ENCODE assay signal across 8 cellular contexts in genomic region chr4:83010111-83010521, GRCh38. TPM values are rescaled to one million over a fixed set of nuclear protein-coding genes. Genes with fewer than 3 reads are reported as not detected.
DNase-seq lines count a peak whose midpoint lies in the region; FAIRE-seq and TF ChIP-seq lines count a peak whose summit lies in the region.

No MANE protein-coding gene starts in this region.

- 0 to 1% methylated on average over 14 of the region's 14 CpGs for WGBS in esophagus, 2 donors

- H3K4me3 Mint-ChIP-seq in T-helper 2 cell treated with Interferon-gamma antibody and Interleukin-4, amounts not matched to agents 5 μg/mL and 100 μg/mL, for 36 hours, result peak overlapping the region; percentile 96

- H3K36me3 ChIP-seq in esophagus (ENCODE audit: control insufficient read depth in 2 of 2, insufficient read depth in 2 of 2, low read length in 1 of 2) (no peaks in the 10 kb centered on the region), osteoblast (ENCODE audit: insufficient read depth, low read length) (no peaks in the 10 kb centered on the region)

- H3K27ac ChIP-seq in AG04450 (ENCODE audit: low read depth, low read length) (peak overlapping the region; percentile 95), esophagus (ENCODE audit: low read depth in 2 of 2, low read length in 1 of 2) (peak overlapping the region; percentile 87 to 90), osteoblast (ENCODE audit: low read depth, low read length) (peak overlapping the region; percentile 92)

- CTCF ChIA-PET in AG04450 (lab: Charles Lee), result interaction anchor here (0.5 to 2.5 kb wide), 3 partner anchors 25 to 272 kb away, joined by 4 to 7 read pairs (median 5); partner anchors contain the start of gene COPS4

- peaks cover 12% of the 10 kb centered on the region for H3K36me3 Mint-ChIP-seq in T-helper 2 cell treated with Interferon-gamma antibody and Interleukin-4, amounts not matched to agents 5 μg/mL and 100 μg/mL, for 36 hours (ENCODE audit: low read depth)

- no peaks in the 10 kb centered on the region for H3K4me1 ChIP-seq in esophagus (ENCODE audit: control insufficient read depth in 2 of 2, insufficient read depth in 2 of 2, low read length in 1 of 2)
- peaks cover 24% of the 10 kb centered on the region for H3K4me1 ChIP-seq in osteoblast (ENCODE audit: insufficient read depth, low read length)

- H4K20me1 ChIP-seq in osteoblast (ENCODE audit: insufficient read depth, low read length), result no peaks in the 10 kb centered on the region

- H3K79me2 ChIP-seq in osteoblast (ENCODE audit: insufficient read depth, low read length), result peaks cover 60% of the 10 kb centered on the region

- TF ChIP-seq CTCF in AG04450 (IDR thresholded peaks at IDR 0.05; ENCODE audit: low read depth, low read length) (no peak), osteoblast (IDR thresholded peaks at IDR 0.05; ENCODE audit: extremely low read depth, low read depth, low read length) (no peak)

- peak overlapping the region; percentile 78 for H3K4me3 ChIP-seq in AG04450 (ENCODE audit: low read depth, low read length)
- peak overlapping the region; percentile 65 to 77 for H3K4me3 ChIP-seq in esophagus (ENCODE audit: low read depth in 1 of 2, low read length in 2 of 2)
- H3K4me3 ChIP-seq in osteoblast (ENCODE audit: insufficient read depth, low read length), result peak overlapping the region; percentile 92

- DNase-seq in AG04450 (ENCODE audit: low read depth, low spot score), result no peak
- no peak for DNase-seq in GM18507 (ENCODE audit: extremely low spot score, insufficient read length, low read depth)
- no peak for DNase-seq in T-helper 2 cell treated with Interferon-gamma antibody and Interleukin-4, amounts not matched to agents 5 μg/mL and 100 μg/mL, for 36 hours (ENCODE audit: low spot score)
- peak; percentile 62 for DNase-seq in osteoblast (ENCODE audit: insufficient read length, low spot score, missing footprints)
- no peak for DNase-seq in activated CD4-positive, CD25-positive, alpha-beta regulatory T cell (lab: John Stamatoyannopoulos, UW)
- no peak for DNase-seq in GM19239 (ENCODE audit: insufficient read length, low spot score)
- DNase-seq in mucosa of gallbladder (ENCODE audit: low spot score), result no peak

- H3K27me3 ChIP-seq in AG04450 (ENCODE audit: control insufficient read depth, insufficient read depth, low read length) (no peaks in the 10 kb centered on the region), esophagus (ENCODE audit: control insufficient read depth in 1 of 2, insufficient read depth in 2 of 2, low read length in 2 of 2) (no peaks in the 10 kb centered on the region), osteoblast (ENCODE audit: insufficient read depth, low read length) (no peaks in the 10 kb centered on the region)

- H3K27me3 Mint-ChIP-seq in T-helper 2 cell treated with Interferon-gamma antibody and Interleukin-4, amounts not matched to agents 5 μg/mL and 100 μg/mL, for 36 hours (ENCODE audit: low read depth), result peaks cover 3% of the 10 kb centered on the region

- H3K4me2 ChIP-seq in osteoblast (ENCODE audit: insufficient read depth, low read length), result peak overlapping the region; percentile 84

- H3K4me1 Mint-ChIP-seq in T-helper 2 cell treated with Interferon-gamma antibody and Interleukin-4, amounts not matched to agents 5 μg/mL and 100 μg/mL, for 36 hours (ENCODE audit: low read depth), result peaks cover 47% of the 10 kb centered on the region

- peak overlapping the region; percentile 95 for H3K27ac Mint-ChIP-seq in T-helper 2 cell treated with Interferon-gamma antibody and Interleukin-4, amounts not matched to agents 5 μg/mL and 100 μg/mL, for 36 hours

- H2AFZ ChIP-seq in osteoblast (ENCODE audit: low read length), result peak overlapping the region; percentile 94

- FAIRE-seq in GM18507 (lab: Jason Lieb, UNC), result peak; percentile 49
- no peak for FAIRE-seq in GM19239 (lab: Jason Lieb, UNC)

- POLR2A ChIA-PET in AG04450 (lab: Yijun Ruan, JAX), result interaction anchor here (1.3 to 3.9 kb wide), 3 partner anchors 25 to 581 kb away, joined by 3 to 33 read pairs (median 11); partner anchors contain the start of gene COPS4

- H3K9me3 ChIP-seq in AG04450 (ENCODE audit: control insufficient read depth, insufficient read depth, low read length) (no peaks in the 10 kb centered on the region), esophagus (ENCODE audit: control insufficient read depth in 2 of 2, insufficient read depth in 1 of 2, low read depth in 1 of 2, low read length in 1 of 2) (no peaks in the 10 kb centered on the region), osteoblast (ENCODE audit: low read depth, low read length) (no peaks in the 10 kb centered on the region)

- H3K9me3 Mint-ChIP-seq in T-helper 2 cell treated with Interferon-gamma antibody and Interleukin-4, amounts not matched to agents 5 μg/mL and 100 μg/mL, for 36 hours, result no peaks in the 10 kb centered on the region

RNA-seq across cellular contexts. Expression of gene LIN54, which starts 0.5 kb away (rescaled TPM):
- 9.6 and 13.9 TPM in 2 replicates for polyA plus RNA-seq in AG04450 (2011; rRNA removed)
- polyA minus RNA-seq in AG04450 (2011; rRNA and poly(A)+ RNA removed), result 25.2 and 34.4 TPM in 2 replicates
- polyA plus RNA-seq in esophagus, result 1 to 10 TPM; 4.6 to 5.9 TPM
- total RNA-seq in osteoblast, result 14.8 and 17.7 TPM in 2 replicates
- 11.5 TPM for total RNA-seq in mucosa of gallbladder

RNA-seq across cellular contexts. Expression of gene COPS4, which starts 24.9 kb away (rescaled TPM):
- polyA plus RNA-seq in AG04450 (2011; rRNA removed) (59.0 and 78.4 TPM in 2 replicates), esophagus (10 to 100 TPM in 1 of 2 donors, 1 to 10 TPM in 1; 9.8 to 25.4 TPM)
- 14.8 and 22.8 TPM in 2 replicates for polyA minus RNA-seq in AG04450 (2011; rRNA and poly(A)+ RNA removed)
- total RNA-seq in osteoblast (79.3 TPM in 2 replicates), mucosa of gallbladder (31.5 TPM)
